In the genomic region with DNA sequence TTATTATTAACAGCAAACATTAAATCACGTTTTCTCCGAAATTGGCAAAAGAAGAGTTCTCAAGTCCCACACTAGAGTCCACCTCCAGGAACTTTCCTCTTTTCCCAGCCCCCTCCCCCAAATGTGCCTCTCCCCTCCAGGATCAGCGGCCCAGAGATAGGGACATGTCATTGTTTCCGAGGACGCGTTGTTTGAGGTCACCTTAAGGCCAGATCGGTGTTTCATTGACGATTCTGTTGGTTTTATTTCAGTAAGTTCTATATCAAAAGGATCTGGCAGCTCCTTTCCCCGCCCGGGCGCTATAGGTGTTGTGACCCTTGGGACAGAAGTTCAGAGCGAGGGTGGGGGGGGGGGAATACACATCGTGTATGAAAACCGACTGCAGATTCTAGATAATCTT, we compare ENCODE assay signal across 1 cellular context.
TF ChIP-seq lines count a peak whose summit lies in the region.

No MANE protein-coding gene starts in this region.

TF ChIP-seq in H1, 55 proteins besides CTCF, POLR2A, EP300 and RAD21:
- TF ChIP-seq RNF2 (IDR thresholded peaks at IDR 0.05; ENCODE audit: borderline replicate concordance, low read depth, low read length, missing control alignments, poor library complexity, severe bottlenecking) (peak; percentile 49), CTBP2 (IDR thresholded peaks at IDR 0.05; ENCODE audit: borderline replicate concordance, insufficient read depth, insufficient read length, low read length) (no peak), PHF8 (conservative IDR thresholded peaks at IDR 0.05; ENCODE audit: low read depth, low read length) (no peak)
